In genomic region chr2:26212011-26212410, GRCh38 we compare ENCODE assay signal across 27 cellular contexts.
"Had no signal": no experiment of that assay in that cellular context is flagged by ENCODE, and none has a peak within 500 bp of the region (broad histone marks: within the 10 kb centered on the region; RNA-seq: fewer than 3 reads in every experiment).

No MANE protein-coding gene starts in this region.

- FAIRE-seq: colon, endometrium, endothelial cell of umbilical vein, frontal cortex had no signal

- DNase-seq: colonic mucosa; cortex of kidney; dermis blood vessel endothelial cell; dorsolateral prefrontal cortex; effector CD4-positive, alpha-beta T cell; effector CD8-positive, alpha-beta T cell; effector memory CD4-positive, alpha-beta T cell; effector memory CD8-positive, alpha-beta T cell; endodermal cell; erythroblast; esophagus squamous epithelium; foreskin fibroblast; foreskin keratinocyte; foreskin melanocyte; gastrocnemius medialis; glutamatergic neuron; head of caudate nucleus; heart left ventricle; heart right ventricle had no signal

- H3K9me3 ChIP-seq: colonic mucosa, esophagus squamous epithelium, gastrocnemius medialis, gastroesophageal sphincter, heart left ventricle, heart right ventricle had no signal

- H3K27me3 ChIP-seq: colonic mucosa, dorsolateral prefrontal cortex, esophagus squamous epithelium, foreskin keratinocyte, gastrocnemius medialis, gastroesophageal sphincter, heart left ventricle, heart right ventricle had no signal

- ATAC-seq: effector memory CD8-positive, alpha-beta T cell; esophagus mucosa; foreskin keratinocyte; gastrocnemius medialis; gastroesophageal sphincter; heart left ventricle; heart right ventricle had no signal

- H3K27ac ChIP-seq: colonic mucosa, coronary artery, dorsolateral prefrontal cortex, epithelial cell of prostate, esophagus squamous epithelium, foreskin keratinocyte, gastrocnemius medialis, gastroesophageal sphincter, heart left ventricle, heart right ventricle had no signal

- H3K4me1 ChIP-seq: colonic mucosa, esophagus squamous epithelium, foreskin keratinocyte, gastrocnemius medialis, gastroesophageal sphincter, heart left ventricle had no signal

- H3K4me3 ChIP-seq: colonic mucosa, coronary artery, dorsolateral prefrontal cortex, esophagus squamous epithelium, gastrocnemius medialis, gastroesophageal sphincter, heart left ventricle, heart right ventricle had no signal
